Comparison of ENCODE assay signal across 1 cellular context in the genomic region with DNA sequence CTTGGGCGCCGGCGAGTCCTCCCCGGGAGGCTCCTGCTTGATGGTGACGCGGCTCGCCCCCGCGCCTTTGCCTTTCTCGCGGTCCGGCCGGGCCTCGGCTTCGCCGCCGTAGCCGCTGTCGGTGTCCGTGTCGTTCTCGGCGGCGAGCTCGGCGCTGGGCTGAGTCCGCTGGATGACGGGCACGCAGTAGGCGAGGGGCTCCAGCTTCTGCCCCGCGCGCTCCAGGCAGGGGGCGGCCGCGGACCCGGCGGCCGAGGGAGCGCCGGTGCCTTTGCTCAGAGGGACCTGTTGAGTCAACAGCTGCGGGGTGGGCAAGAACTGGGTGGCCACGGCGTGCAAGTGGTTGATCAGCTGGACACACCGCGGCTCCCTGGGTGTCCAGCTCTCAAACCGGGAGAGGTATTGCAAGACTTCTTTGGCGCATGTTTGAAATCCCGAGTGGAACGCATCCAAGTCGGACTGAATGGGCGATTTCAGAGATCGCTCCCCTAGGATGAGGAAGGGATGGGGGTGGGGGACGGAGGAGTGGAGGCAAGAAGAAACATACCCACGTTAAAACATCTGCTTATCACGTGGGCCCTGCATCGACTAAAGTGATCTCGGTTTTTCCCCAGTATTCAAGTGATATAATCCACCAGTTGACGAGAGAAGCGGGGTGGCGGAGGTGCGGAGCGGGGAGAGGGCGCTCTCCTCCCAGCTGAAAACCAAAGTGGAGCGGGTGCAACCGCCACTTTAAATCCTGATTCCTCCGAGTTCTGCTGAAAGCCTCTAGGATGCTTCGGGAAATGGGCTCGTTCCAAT.
A peak's percentile ranks its signal among the peaks of the same experiment; 100 is the strongest.
TF ChIP-seq lines count a peak whose summit lies in the region.

No MANE protein-coding gene starts in this region.

TF ChIP-seq in H1, 55 proteins besides CTCF, POLR2A, EP300 and RAD21 (continued from another document):
- TF ChIP-seq SUZ12 (IDR thresholded peaks at IDR 0.05; ENCODE audit: low read length) (no peak; the same call in none of the 2 replicates), RBBP5 (IDR thresholded peaks at IDR 0.05; ENCODE audit: borderline replicate concordance, low read depth, low read length) (0 out of 2 replicates have a peak, but pooled peaks have one; percentile 66), KDM4A (IDR thresholded peaks at IDR 0.05; ENCODE audit: low read depth, low read length, severe bottlenecking) (peak; percentile 81), RNF2 (IDR thresholded peaks at IDR 0.05; ENCODE audit: borderline replicate concordance, low read depth, low read length, missing control alignments, poor library complexity, severe bottlenecking) (peak; percentile 77), ASH2L (IDR thresholded peaks at IDR 0.05; ENCODE audit: low read length) (peak; percentile 67), CTBP2 (IDR thresholded peaks at IDR 0.05; ENCODE audit: borderline replicate concordance, insufficient read depth, insufficient read length, low read length) (peak; percentile 55), MAX (IDR thresholded peaks at IDR 0.05) (no peak), EZH2 (IDR thresholded peaks at IDR 0.05; ENCODE audit: low read depth, low read length, severe bottlenecking) (peak; percentile 90), CREB1 (IDR thresholded peaks at IDR 0.05) (0 out of 2 replicates have a peak, but pooled peaks have one; percentile 35)
